Comparison of ENCODE assay signal across 37 cellular contexts in the genomic region with DNA sequence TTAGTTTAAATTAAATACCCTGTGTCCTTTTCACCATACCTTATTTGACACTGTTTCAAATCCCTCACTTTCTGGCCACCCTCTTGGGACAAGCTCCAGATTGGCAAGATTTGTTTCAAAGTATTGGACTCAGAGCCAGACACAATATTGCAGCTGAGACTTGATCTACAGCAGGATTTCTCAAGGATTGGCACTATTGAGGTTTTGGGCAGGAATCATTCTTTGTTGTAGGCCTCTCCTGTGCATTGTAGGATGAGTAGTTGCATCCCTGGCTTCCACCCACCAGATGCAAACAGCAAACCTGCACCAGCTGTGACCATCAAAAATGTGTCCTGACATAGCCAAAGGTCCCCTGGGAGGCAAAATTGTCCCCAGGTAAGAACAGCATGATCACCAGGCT.
A peak's percentile ranks its signal among the peaks of the same experiment; 100 is the strongest.
DNase-seq lines count a peak whose midpoint lies in the region; ATAC-seq, FAIRE-seq and TF ChIP-seq lines count a peak whose summit lies in the region.
"Had no signal": no experiment of that assay in that cellular context is flagged by ENCODE, and none has a peak within 500 bp of the region (broad histone marks: within the 10 kb centered on the region; RNA-seq: fewer than 3 reads in every experiment).

No MANE protein-coding gene starts in this region.

- peaks cover 4% of the 10 kb centered on the region; the same call in 2 of the 3 replicates for H3K9me3 Mint-ChIP-seq in GM23338
- H3K9me3 Mint-ChIP-seq in neural progenitor cell, result peaks cover 4% of the 10 kb centered on the region
- H3K9me3 Mint-ChIP-seq: CD4-positive, alpha-beta T cell; CD8-positive, alpha-beta memory T cell; CD8-positive, alpha-beta T cell had no signal

- H3K4me3 ChIP-seq in GM23338, result no peak overlapping the region
- no peak overlapping the region for H3K4me3 ChIP-seq in H1 (ENCODE audit: extremely low read depth in 1 of 4, insufficient read depth in 2 of 4, low read depth in 3 of 4, low read length in 4 of 4)
- no peak overlapping the region for H3K4me3 ChIP-seq in esophagus muscularis mucosa
- no peak overlapping the region for H3K4me3 ChIP-seq in neural progenitor cell
- H3K4me3 ChIP-seq: A549; BLaER1; BLaER1 treated with 17β-estradiol and CSF1 and Interleukin-3, amounts not matched to agents 10 nM and 100 nM had no signal

- H4K5ac ChIP-seq in H1 (ENCODE audit: insufficient read length, low read depth, low read length), result no peak overlapping the region

- H2AFZ ChIP-seq in GM23338 (0 out of 2 replicates have a peak overlapping the region, but pooled peaks have one; percentile 16), H1 (ENCODE audit: low read length) (no peak overlapping the region), neural progenitor cell (replicated peaks) (no peak overlapping the region)

- no peak overlapping the region for H3K56ac ChIP-seq in H1 (replicated peaks; ENCODE audit: insufficient read length, low read depth, low read length)

- no peaks in the 10 kb centered on the region for H4K20me1 ChIP-seq in GM23338 (replicated peaks; ENCODE audit: insufficient read depth)
- no peaks in the 10 kb centered on the region for H4K20me1 ChIP-seq in H1 (replicated peaks in 1 of 2; ENCODE audit: control insufficient read depth in 1 of 2, insufficient read depth in 2 of 2, low read length in 2 of 2)
- no peaks in the 10 kb centered on the region for H4K20me1 ChIP-seq in neural progenitor cell (ENCODE audit: low read depth)
- H4K20me1 ChIP-seq: BLaER1; BLaER1 treated with 17β-estradiol and CSF1 and Interleukin-3, amounts not matched to agents 10 nM and 100 nM had no signal

- no peak overlapping the region for H3K18ac ChIP-seq in H1 (ENCODE audit: extremely low read depth, low read length)

- H2BK12ac ChIP-seq in H1 (ENCODE audit: low read depth, low read length), result no peak overlapping the region; the same call in 1 of the 2 replicates

- TF ChIP-seq POLR2A in H1 (IDR thresholded peaks at IDR 0.05; ENCODE audit: control extremely low read depth in 1 of 2, low read depth in 2 of 2, low read length in 2 of 2), result no peak
- no peak for TF ChIP-seq POLR2A in esophagus muscularis mucosa (IDR thresholded peaks at IDR 0.05; ENCODE audit: low read depth)

- intact Hi-C loops in esophagus muscularis mucosa (cut with DNase I), result no loop called here

- H3K27ac ChIP-seq in GM23338 (ENCODE audit: low read depth) (no peak overlapping the region), H1 (ENCODE audit: low read depth, low read length) (no peak overlapping the region), esophagus muscularis mucosa (replicated peaks in 1 of 4) (no peak overlapping the region), neural progenitor cell (no peak overlapping the region)
- H3K27ac ChIP-seq: 22Rv1; A549; BLaER1; BLaER1 treated with 17β-estradiol and CSF1 and Interleukin-3, amounts not matched to agents 10 nM and 100 nM; C4-2B had no signal

- H3K36me3 Mint-ChIP-seq in GM23338 (ENCODE audit: low read depth) (0 out of 3 replicates have a peak, but pooled peaks cover 3% of the 10 kb centered on the region), neural progenitor cell (peaks cover 3% of the 10 kb centered on the region)
- H3K36me3 Mint-ChIP-seq: CD14-positive monocyte; CD4-positive, alpha-beta memory T cell; CD4-positive, CD25-positive, alpha-beta regulatory T cell; CD8-positive, alpha-beta memory T cell; CD8-positive, alpha-beta T cell had no signal

- H4K8ac ChIP-seq in H1 (ENCODE audit: extremely low read depth, insufficient read depth, low read length), result no peak overlapping the region

- ATAC-seq in GM23338 (no peak), HG02623 (IDR thresholded peaks at IDR 0.05; ENCODE audit: unreplicated experiment) (no peak), GM21526 (IDR thresholded peaks at IDR 0.05; ENCODE audit: low FRiP score, unreplicated experiment) (no peak), HG02970 (IDR thresholded peaks at IDR 0.05; ENCODE audit: low FRiP score, unreplicated experiment) (no peak), esophagus mucosa (no peak)
- ATAC-seq: A549; CD8-positive, alpha-beta T cell had no signal

- CTCF ChIA-PET in H1 (lab: Charles Lee; ENCODE audit: partially characterized antibody), result no interaction called here

- no peak overlapping the region for H4K91ac ChIP-seq in H1 (replicated peaks; ENCODE audit: insufficient read length, low read length)

- H3F3A ChIP-seq in GM23338 (replicated peaks; ENCODE audit: low read depth) (no peaks in the 10 kb centered on the region), neural progenitor cell (ENCODE audit: low read depth) (no peaks in the 10 kb centered on the region)

- H3K4me1 Mint-ChIP-seq in GM23338 (peaks cover 30% of the 10 kb centered on the region), neural progenitor cell (peaks cover 26% of the 10 kb centered on the region)
- H3K4me1 Mint-ChIP-seq: B cell; CD14-positive monocyte; CD4-positive, alpha-beta memory T cell; CD4-positive, CD25-positive, alpha-beta regulatory T cell; CD8-positive, alpha-beta memory T cell had no signal

- H3K14ac ChIP-seq in H1 (ENCODE audit: insufficient read length), result no peak overlapping the region

- H3K4me3 Mint-ChIP-seq in GM23338, result no peak overlapping the region
- H3K4me3 Mint-ChIP-seq in neural progenitor cell, result no peak overlapping the region
- H3K4me3 Mint-ChIP-seq: B cell; CD14-positive monocyte; CD4-positive, alpha-beta memory T cell; CD4-positive, alpha-beta T cell; CD4-positive, CD25-positive, alpha-beta regulatory T cell; CD8-positive, alpha-beta memory T cell; CD8-positive, alpha-beta T cell had no signal

- H3K9me2 ChIP-seq in GM23338 (ENCODE audit: insufficient read depth), result peaks cover 6% of the 10 kb centered on the region; the same call in 1 of the 2 replicates

- H3K79me1 ChIP-seq in H1 (ENCODE audit: low read depth, low read length), result no peaks in the 10 kb centered on the region

- H3K27me3 ChIP-seq in GM23338 (ENCODE audit: insufficient read depth), result no peaks in the 10 kb centered on the region
- H3K27me3 ChIP-seq in H1 (replicated peaks in 1 of 4; ENCODE audit: control insufficient read depth in 3 of 4, extremely low read depth in 1 of 4, insufficient read depth in 3 of 4, low read length in 3 of 4), result no peaks in the 10 kb centered on the region
- H3K27me3 ChIP-seq in esophagus muscularis mucosa, result peaks cover 0 to 7% (median 0%) of the 10 kb centered on the region in 4 donors
- H3K27me3 ChIP-seq in neural progenitor cell, result no peaks in the 10 kb centered on the region
- H3K27me3 ChIP-seq: BE2C; BLaER1; BLaER1 treated with 17β-estradiol and CSF1 and Interleukin-3, amounts not matched to agents 10 nM and 100 nM had no signal

- H2BK120ac ChIP-seq in H1 (replicated peaks; ENCODE audit: low read depth, low read length), result no peak overlapping the region

- no peaks in the 10 kb centered on the region for H3K27me3 Mint-ChIP-seq in GM23338 (ENCODE audit: insufficient read depth, low read depth, poor library complexity)
- H3K27me3 Mint-ChIP-seq in neural progenitor cell (ENCODE audit: insufficient read depth, low read depth), result peaks cover 2% of the 10 kb centered on the region
- H3K27me3 Mint-ChIP-seq: CD4-positive, CD25-positive, alpha-beta regulatory T cell had no signal

- H2AK5ac ChIP-seq in H1 (ENCODE audit: low read depth, low read length), result no peak overlapping the region

- H3K4me1 ChIP-seq in GM23338 (ENCODE audit: insufficient read depth) (peaks cover 21% of the 10 kb centered on the region), H1 (replicated peaks in 1 of 4; ENCODE audit: control insufficient read depth in 3 of 4, insufficient read depth in 4 of 4, low read length in 3 of 4) (peaks cover 4 to 10% (median 7%) of the 10 kb centered on the region in 4 experiments; a peak in 4 of 7 replicates), esophagus muscularis mucosa (no peaks in the 10 kb centered on the region), neural progenitor cell (peaks cover 15% of the 10 kb centered on the region)
- H3K4me1 ChIP-seq: A549; BE2C; BLaER1; BLaER1 treated with 17β-estradiol and CSF1 and Interleukin-3, amounts not matched to agents 10 nM and 100 nM; Caco-2 had no signal

- DNase-seq in GM23338 (ENCODE audit: low spot score) (no peak), H1 (ENCODE audit: low read depth in 1 of 2, low spot score in 2 of 2) (no peak), esophagus muscularis mucosa (ENCODE audit: extremely low spot score) (peak; percentile 91), neural progenitor cell (ENCODE audit: low spot score) (no peak)
- DNase-seq: 8988T; ACHN; AML-193; BE2C; C1 segment of cervical spinal cord; Caco-2; Calu3; CD4-positive, alpha-beta memory T cell; CD4-positive, alpha-beta T cell; CD4-positive, CD25-positive, alpha-beta regulatory T cell; CD8-positive, alpha-beta memory T cell; CD8-positive, alpha-beta T cell; COR-L47; DMS 273 treated with DMSO at 0.1 percent for 48 hours; DMS153; DMS53; DMS79; DMS79 treated with DMSO at 0.1 percent for 48 hours; DND-41; EL had no signal

- 0 out of 2 replicates have a peak overlapping the region, but pooled peaks have one; percentile 12 for H2BK15ac ChIP-seq in H1 (ENCODE audit: low read length)

- H2BK20ac ChIP-seq in H1 (ENCODE audit: low read length), result no peak overlapping the region; the same call in 1 of the 2 replicates

- TF ChIP-seq EP300 in H1 (IDR thresholded peaks at IDR 0.05; ENCODE audit: borderline replicate concordance in 1 of 2, low read depth in 2 of 2, low read length in 2 of 2) (no peak), esophagus muscularis mucosa (IDR thresholded peaks at IDR 0.05) (no peak)

- no peak overlapping the region for H3K4ac ChIP-seq in H1 (replicated peaks; ENCODE audit: insufficient read length, low read depth, low read length)

- H3K4me2 ChIP-seq in GM23338 (no peak overlapping the region), H1 (ENCODE audit: insufficient read depth in 1 of 2, low read depth in 2 of 2, low read length in 2 of 2) (no peak overlapping the region), neural progenitor cell (no peak overlapping the region)
- H3K4me2 ChIP-seq: A549; BLaER1; BLaER1 treated with 17β-estradiol and CSF1 and Interleukin-3, amounts not matched to agents 10 nM and 100 nM had no signal

- no peaks in the 10 kb centered on the region for H3K23me2 ChIP-seq in H1 (ENCODE audit: low read depth, low read length)

- H3K9ac ChIP-seq in H1 (replicated peaks in 1 of 4; ENCODE audit: extremely low read depth in 1 of 4, low read depth in 3 of 4, low read length in 3 of 4) (no peak overlapping the region), neural progenitor cell (no peak overlapping the region)
- H3K9ac ChIP-seq: BLaER1; BLaER1 treated with 17β-estradiol and CSF1 and Interleukin-3, amounts not matched to agents 10 nM and 100 nM had no signal

- H2BK5ac ChIP-seq in H1 (ENCODE audit: low read depth, low read length), result no peak overlapping the region

- H3K79me2 ChIP-seq in GM23338 (replicated peaks; ENCODE audit: insufficient read depth), result no peaks in the 10 kb centered on the region
- H3K79me2 ChIP-seq in H1 (ENCODE audit: control insufficient read depth in 1 of 2, insufficient read depth in 2 of 2, low read length in 2 of 2), result no peaks in the 10 kb centered on the region
- no peaks in the 10 kb centered on the region for H3K79me2 ChIP-seq in neural progenitor cell (ENCODE audit: low read depth)

- TF ChIP-seq RAD21 in H1 (IDR thresholded peaks at IDR 0.05 in 1 of 2, conservative IDR thresholded peaks at IDR 0.05 in 1 of 2; ENCODE audit: low read depth in 2 of 2, low read length in 2 of 2), result no peak

- H3K36me3 ChIP-seq in GM23338 (ENCODE audit: insufficient read depth) (no peaks in the 10 kb centered on the region), H1 (ENCODE audit: control insufficient read depth in 2 of 4, insufficient read depth in 4 of 4, low read length in 3 of 4) (no peaks in the 10 kb centered on the region), esophagus muscularis mucosa (no peaks in the 10 kb centered on the region), neural progenitor cell (no peaks in the 10 kb centered on the region)
- H3K36me3 ChIP-seq: BE2C; BLaER1; BLaER1 treated with 17β-estradiol and CSF1 and Interleukin-3, amounts not matched to agents 10 nM and 100 nM had no signal

- no peak for FAIRE-seq in H1 (lab: Jason Lieb, UNC)
- FAIRE-seq: A204.1, A549, D721Med had no signal

- POLR2A ChIA-PET in H1 (lab: Charles Lee; ENCODE audit: partially characterized antibody), result no interaction called here

- H3K9me3 ChIP-seq in H1 (ENCODE audit: insufficient read depth in 2 of 2, low read depth in 1 of 2, low read length in 1 of 2) (no peaks in the 10 kb centered on the region), esophagus muscularis mucosa (no peaks in the 10 kb centered on the region), neural progenitor cell (ENCODE audit: low read depth) (no peaks in the 10 kb centered on the region)
- H3K9me3 ChIP-seq: A549, BE2C, BLaER1 had no signal

- no peak overlapping the region for H3K23ac ChIP-seq in H1 (ENCODE audit: insufficient read length)

- no peak overlapping the region for H3K27ac Mint-ChIP-seq in GM23338
- peak overlapping the region; percentile 5 for H3K27ac Mint-ChIP-seq in neural progenitor cell
- H3K27ac Mint-ChIP-seq: B cell; CD14-positive monocyte; CD4-positive, alpha-beta memory T cell; CD4-positive, alpha-beta T cell; CD4-positive, CD25-positive, alpha-beta regulatory T cell; CD8-positive, alpha-beta memory T cell; CD8-positive, alpha-beta T cell had no signal

- TF ChIP-seq CTCF in GM23338 (conservative IDR thresholded peaks at IDR 0.05; ENCODE audit: low read depth in 2 of 2) (no peak), H1 (IDR thresholded peaks at IDR 0.05; ENCODE audit: control extremely low read depth in 1 of 3, insufficient read depth in 1 of 3, low read depth in 1 of 3, low read length in 3 of 3) (no peak), esophagus muscularis mucosa (IDR thresholded peaks at IDR 0.05) (no peak), neural progenitor cell (IDR thresholded peaks at IDR 0.05) (no peak)
